In the genomic region with DNA sequence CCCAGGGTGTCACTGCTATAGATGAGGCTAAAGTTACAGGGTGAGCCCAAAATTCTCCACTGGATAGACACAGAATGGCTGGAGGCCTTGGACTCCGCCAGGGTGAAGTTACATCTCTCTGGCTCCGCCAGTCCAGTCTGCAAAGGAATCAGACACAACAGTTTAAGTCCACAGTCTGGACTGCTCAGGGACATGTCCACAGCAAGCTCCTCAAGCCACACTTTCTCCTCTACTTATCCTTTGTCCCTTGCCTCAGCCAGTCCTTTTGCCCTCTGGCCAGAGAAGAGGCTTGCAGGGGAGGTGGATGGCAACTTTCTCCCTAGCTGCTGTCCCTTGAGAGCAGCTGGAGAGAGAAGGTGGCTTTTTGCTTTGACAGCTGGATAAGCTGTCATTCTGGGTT, we compare ENCODE assay signal across 8 cellular contexts. TPM values are rescaled to one million over a fixed set of nuclear protein-coding genes. Genes with fewer than 3 reads are reported as not detected.
DNase-seq lines count a peak whose midpoint lies in the region; ATAC-seq and TF ChIP-seq lines count a peak whose summit lies in the region.

No MANE protein-coding gene starts in this region.

- H3K4me3 ChIP-seq in lower lobe of right lung (peak overlapping the region; percentile 57), tibial nerve (peak overlapping the region; percentile 41 to 57 (median 50))

- H3K9me3 Mint-ChIP-seq in activated T-cell treated with anti-CD3 and anti-CD28 coated beads, Interleukin-2, amount 50 U/mL, for 4 hours = no peaks in the 10 kb centered on the region
- no peaks in the 10 kb centered on the region for H3K9me3 Mint-ChIP-seq in central memory CD8-positive, alpha-beta T cell

- H3K27ac Mint-ChIP-seq in central memory CD8-positive, alpha-beta T cell (ENCODE audit: low read depth) = no peak overlapping the region

- TF ChIP-seq CTCF in lower lobe of right lung (IDR thresholded peaks at IDR 0.05) = no peak
- no peak for TF ChIP-seq CTCF in tibial nerve (IDR thresholded peaks at IDR 0.05)

- peaks cover 7% of the 10 kb centered on the region for H3K4me1 ChIP-seq in lower lobe of right lung
- H3K4me1 ChIP-seq in tibial nerve = peaks cover 0 to 16% (median 0%) of the 10 kb centered on the region in 4 donors

- intact Hi-C loops in lower lobe of right lung (cut with DNase I) = no loop called here

- TF ChIP-seq POLR2A in tibial nerve (IDR thresholded peaks at IDR 0.05) = no peak

- H3K9me3 ChIP-seq in lower lobe of right lung = no peaks in the 10 kb centered on the region
- H3K9me3 ChIP-seq in tibial nerve = no peaks in the 10 kb centered on the region

- H3K4me3 Mint-ChIP-seq in activated T-cell treated with anti-CD3 and anti-CD28 coated beads, Interleukin-2, amount 50 U/mL, for 4 hours = peak overlapping the region; percentile 58
- peak overlapping the region; percentile 50 for H3K4me3 Mint-ChIP-seq in central memory CD8-positive, alpha-beta T cell

- H3K36me3 Mint-ChIP-seq in activated T-cell treated with anti-CD3 and anti-CD28 coated beads, Interleukin-2, amount 50 U/mL, for 4 hours (ENCODE audit: insufficient read depth) = no peaks in the 10 kb centered on the region
- H3K36me3 Mint-ChIP-seq in central memory CD8-positive, alpha-beta T cell (ENCODE audit: insufficient read depth) = no peaks in the 10 kb centered on the region

- peaks cover 41% of the 10 kb centered on the region for H3K27me3 Mint-ChIP-seq in activated T-cell treated with anti-CD3 and anti-CD28 coated beads, Interleukin-2, amount 50 U/mL, for 4 hours (ENCODE audit: low read depth)
- peaks cover 39% of the 10 kb centered on the region for H3K27me3 Mint-ChIP-seq in central memory CD8-positive, alpha-beta T cell

- DNase-seq in activated T-cell treated with anti-CD3 and anti-CD28 coated beads, Interleukin-2, amount 50 U/mL, for 4 hours = no peak
- no peak for DNase-seq in activated T-cell treated with anti-CD3 and anti-CD28 coated beads, Interleukin-2, amount 50 U/mL, for 48 hours
- no peak for DNase-seq in central memory CD8-positive, alpha-beta T cell (ENCODE audit: low spot score in 2 of 2)
- DNase-seq in lower lobe of right lung = no peak
- DNase-seq in tibial nerve (ENCODE audit: low spot score in 2 of 2) = no peak
- no peak for DNase-seq in stimulated activated CD4-positive, alpha-beta T cell treated with anti-CD3 and anti-CD28 coated beads, Interleukin-2, amount 100 ng/mL, for 24 hours
- DNase-seq in AML-193 (lab: John Stamatoyannopoulos, UW) = no peak

- H3K36me3 ChIP-seq in lower lobe of right lung = no peaks in the 10 kb centered on the region
- H3K36me3 ChIP-seq in tibial nerve = no peaks in the 10 kb centered on the region

- peak overlapping the region; percentile 76 for H3K27ac ChIP-seq in lower lobe of right lung
- peak overlapping the region in 1 of 4 donors; percentile 74 for H3K27ac ChIP-seq in tibial nerve

- ATAC-seq in activated T-cell treated with anti-CD3 and anti-CD28 coated beads, Interleukin-2, amount 50 U/mL, for 4 hours = no peak
- no peak for ATAC-seq in central memory CD8-positive, alpha-beta T cell (replicated peaks; ENCODE audit: extremely low read depth, poor library complexity, severe bottlenecking)
- ATAC-seq in lower lobe of right lung (peak in 1 of 2 donors; percentile 7), GM21526 (IDR thresholded peaks at IDR 0.05; ENCODE audit: low FRiP score, unreplicated experiment) (no peak)

- H3K4me1 Mint-ChIP-seq in activated T-cell treated with anti-CD3 and anti-CD28 coated beads, Interleukin-2, amount 50 U/mL, for 4 hours (ENCODE audit: low read depth) = peaks cover 2% of the 10 kb centered on the region
- peaks cover 6% of the 10 kb centered on the region for H3K4me1 Mint-ChIP-seq in central memory CD8-positive, alpha-beta T cell

- H3K27me3 ChIP-seq in lower lobe of right lung (ENCODE audit: low read depth) (peaks cover 10% of the 10 kb centered on the region), tibial nerve (no peaks in the 10 kb centered on the region)

- TF ChIP-seq EP300 in tibial nerve (IDR thresholded peaks at IDR 0.05) = no peak

- 79 to 98% methylated on average over 2 of the region's 2 CpGs for WGBS in tibial nerve, 2 donors

RNA-seq across cellular contexts. Expression of gene PTPRB, which starts 28.0 kb away (rescaled TPM):
- total RNA-seq in activated T-cell treated with anti-CD3 and anti-CD28 coated beads, Interleukin-2, amount 50 U/mL, for 4 hours = under 1 TPM; 0.05 to 0.11 (median 0.05) TPM
- total RNA-seq in lower lobe of right lung = 91.4 TPM
- total RNA-seq in tibial nerve = 10 to 100 TPM; 14.4 to 62.6 (median 34.3) TPM

Comparison
In these comparisons a context has a peak if more than half of its experiments do, and no peak if none do; other contexts are left out.
1. RNA of gene PTPRB, which starts 28.0 kb away (total RNA-seq): 91.4 TPM in lower lobe of right lung (single experiment) and 14.4 to 62.6 TPM in tibial nerve; 0.05 to 0.11 TPM in activated T-cell treated with anti-CD3 and anti-CD28 coated beads, Interleukin-2, amount 50 U/mL, for 4 hours; every median in the first group is over 10 times any median in the second.